In the genomic region with DNA sequence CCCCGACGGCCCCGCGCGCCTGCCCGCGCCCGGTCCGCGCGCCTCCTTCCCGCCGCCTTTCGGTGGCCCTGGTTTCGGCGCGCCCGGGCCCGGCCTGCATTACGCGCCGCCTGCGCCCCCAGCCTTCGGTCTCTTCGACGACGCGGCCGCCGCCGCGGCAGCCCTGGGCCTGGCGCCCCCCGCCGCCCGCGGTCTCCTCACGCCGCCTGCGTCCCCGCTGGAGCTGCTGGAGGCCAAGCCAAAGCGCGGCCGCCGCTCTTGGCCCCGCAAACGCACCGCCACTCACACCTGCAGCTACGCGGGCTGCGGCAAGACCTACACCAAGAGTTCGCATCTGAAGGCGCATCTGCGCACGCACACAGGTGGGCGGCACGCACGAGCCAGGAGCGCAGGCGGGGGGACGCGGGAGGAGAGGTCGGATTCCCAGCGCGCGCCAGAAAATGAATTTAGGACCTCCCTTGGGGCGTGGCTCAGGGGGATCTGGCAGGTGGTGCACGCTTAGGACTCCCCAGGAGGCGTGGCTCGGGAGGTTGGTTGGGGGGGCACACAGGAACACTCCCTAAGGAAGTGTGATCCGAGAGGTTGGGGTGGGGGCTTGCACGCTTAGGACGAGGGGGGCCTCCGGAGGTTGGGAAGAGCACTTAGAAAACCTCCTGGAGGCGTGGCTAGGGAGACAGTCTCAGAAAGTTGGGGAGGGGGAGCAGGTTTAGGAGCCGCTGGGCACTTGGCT, we compare ENCODE assay signal across 8 cellular contexts. TPM values are rescaled to one million over a fixed set of nuclear protein-coding genes. Genes with fewer than 3 reads are reported as not detected.
DNase-seq lines count a peak whose midpoint lies in the region; ATAC-seq and TF ChIP-seq lines count a peak whose summit lies in the region.

No MANE protein-coding gene starts in this region.

- no peak for TF ChIP-seq POLR2A in transverse colon (IDR thresholded peaks at IDR 0.05)

- TF ChIP-seq CTCF in WERI-Rb-1 (IDR thresholded peaks at IDR 0.05; ENCODE audit: low read depth, low read length) (no peak), transverse colon (IDR thresholded peaks at IDR 0.05) (no peak)

- intact Hi-C loops in transverse colon (cut with DNase I; ENCODE audit: low total_unique reads) = loop anchor here (5.0 kb wide), 2 partner anchors 44 to 254 kb away; no protein-coding TSS in a partner anchor

- H3K9me3 ChIP-seq in WERI-Rb-1 (ENCODE audit: severe bottlenecking) (no peaks in the 10 kb centered on the region), ectodermal cell (ENCODE audit: control insufficient read depth, low read length) (no peaks in the 10 kb centered on the region), transverse colon (no peaks in the 10 kb centered on the region)

- DNase-seq in NCI-H524 (lab: John Stamatoyannopoulos, UW) = peak; percentile 16 to 29
- no peak for DNase-seq in NCI-H524 treated with DMSO at 0.1 percent for 48 hours (lab: John Stamatoyannopoulos, UW)
- DNase-seq in WERI-Rb-1 = peak; percentile 86
- peak; percentile 58 for DNase-seq in myocyte (ENCODE audit: low read depth)
- peak; percentile 46 for DNase-seq in transverse colon
- no peak for DNase-seq in HPDE6-E6E7 (ENCODE audit: extremely low spot score)

- no peaks in the 10 kb centered on the region for H3K27me3 ChIP-seq in WERI-Rb-1 (ENCODE audit: insufficient read depth, low read depth, severe bottlenecking)
- peaks cover 96% of the 10 kb centered on the region for H3K27me3 ChIP-seq in ectodermal cell (ENCODE audit: control insufficient read depth, insufficient read depth, low read length, poor library complexity, severe bottlenecking)
- no peaks in the 10 kb centered on the region for H3K27me3 ChIP-seq in transverse colon

- ATAC-seq in esophagus mucosa = no peak

- in situ Hi-C loops in transverse colon (cut with MboI; ENCODE audit: low pct_ligation_motif_present in 1 of 4, low pct_unique_long_range_greater_than_20kb in 1 of 4, low sequenced_read_pairs in 3 of 4) = no loop called here

- TF ChIP-seq EP300 in transverse colon (IDR thresholded peaks at IDR 0.05; ENCODE audit: low read depth) = no peak

- H3K4me3 ChIP-seq in WERI-Rb-1 (ENCODE audit: low read depth, low read length) (peak overlapping the region; percentile 50), ectodermal cell (ENCODE audit: insufficient read depth, low read depth, low read length) (peak overlapping the region; percentile 24), transverse colon (peak overlapping the region; percentile 53 to 77 (median 66))

- H3K36me3 ChIP-seq in WERI-Rb-1 (0 out of 2 replicates have a peak, but pooled peaks cover 3% of the 10 kb centered on the region), ectodermal cell (ENCODE audit: control insufficient read depth, insufficient read depth, low read length) (no peaks in the 10 kb centered on the region), transverse colon (no peaks in the 10 kb centered on the region)

- no peak overlapping the region for H3K27ac ChIP-seq in WERI-Rb-1
- no peak overlapping the region for H3K27ac ChIP-seq in ectodermal cell (ENCODE audit: insufficient read depth, low read depth, low read length, poor library complexity, severe bottlenecking)
- peak overlapping the region; percentile 84 to 92 (median 90) for H3K27ac ChIP-seq in transverse colon

- 1% methylated on average over 76 of the region's 76 CpGs for WGBS in ectodermal cell, 2 experiments
- 7 to 33% methylated on average over 7 to 58 of the region's 76 CpGs for WGBS in transverse colon (ENCODE audit: low coverage in 1 of 2), 2 donors

- peaks cover 9% of the 10 kb centered on the region for H3K4me1 ChIP-seq in ectodermal cell (ENCODE audit: control insufficient read depth, insufficient read depth, low read length)
- H3K4me1 ChIP-seq in transverse colon = peaks cover 4 to 37% (median 23%) of the 10 kb centered on the region in 4 donors

RNA-seq across cellular contexts. Expression of gene KLF2, which starts 1.2 kb away (rescaled TPM):
- 0.28 TPM for polyA plus RNA-seq in ectodermal cell (2013, experiment 1 of 4)
- 0.25 TPM for polyA plus RNA-seq in ectodermal cell (2013, experiment 2 of 4)
- polyA plus RNA-seq in ectodermal cell (2013, experiment 3 of 4) = 0.21 TPM
- 0.16 TPM for polyA plus RNA-seq in ectodermal cell (2013, experiment 4 of 4)
- total RNA-seq in myocyte = 9.2 and 13.7 TPM in 2 replicates
- polyA plus RNA-seq in myocyte (2012) = 27.8 TPM
- total RNA-seq in transverse colon = 10 to 100 TPM; 19.9 to 74.4 (median 48.9) TPM
- total RNA-seq in esophagus mucosa = 5.2 TPM

Comparison
In these comparisons a context has a peak if more than half of its experiments do, and no peak if none do; other contexts are left out.
1. DNase-seq: peak in NCI-H524 (2 of 2), WERI-Rb-1 (single experiment), myocyte (single experiment) and transverse colon (single experiment); none in NCI-H524 treated with DMSO at 0.1 percent for 48 hours (single experiment) and HPDE6-E6E7 (single experiment).
2. H3K27ac ChIP-seq: peak in transverse colon (4 of 4); none in WERI-Rb-1 (single experiment) and ectodermal cell (single experiment).
3. Peak in every context shown above with its lines, with median percentiles within 50 percentile points of each other: H3K4me3 ChIP-seq.